In genomic region chr7:112587504-112587903, GRCh38 we compare ENCODE assay signal across 21 cellular contexts.
"Had no signal": no experiment of that assay in that cellular context is flagged by ENCODE, and none has a peak within 500 bp of the region (broad histone marks: within the 10 kb centered on the region; RNA-seq: fewer than 3 reads in every experiment).

No MANE protein-coding gene starts in this region.

- H3K9me3 ChIP-seq: SK-N-SH had no signal

- DNase-seq: KBM-7, MV-4-11, NCI-H1048, NCI-H1105, NCI-H1417 treated with DMSO at 0.1 percent for 48 hours, NCI-H146, NCI-H1694 treated with DMSO at 0.1 percent for 48 hours, NCI-H1930, NCI-H2081, NCI-H2107, NCI-H226, NCI-H446, NCI-H510A, NCI-H524 treated with DMSO at 0.1 percent for 48 hours, NCI-H69, NCI-H774, Right ventricle myocardium superior, RPMI8226, SIG-M5, SK-N-SH, SW 1271 had no signal

- H3K9ac ChIP-seq: SK-N-SH had no signal

- H3K4me2 ChIP-seq: SK-N-SH had no signal
